Comparison of ENCODE assay signal across 8 cellular contexts in the genomic region with DNA sequence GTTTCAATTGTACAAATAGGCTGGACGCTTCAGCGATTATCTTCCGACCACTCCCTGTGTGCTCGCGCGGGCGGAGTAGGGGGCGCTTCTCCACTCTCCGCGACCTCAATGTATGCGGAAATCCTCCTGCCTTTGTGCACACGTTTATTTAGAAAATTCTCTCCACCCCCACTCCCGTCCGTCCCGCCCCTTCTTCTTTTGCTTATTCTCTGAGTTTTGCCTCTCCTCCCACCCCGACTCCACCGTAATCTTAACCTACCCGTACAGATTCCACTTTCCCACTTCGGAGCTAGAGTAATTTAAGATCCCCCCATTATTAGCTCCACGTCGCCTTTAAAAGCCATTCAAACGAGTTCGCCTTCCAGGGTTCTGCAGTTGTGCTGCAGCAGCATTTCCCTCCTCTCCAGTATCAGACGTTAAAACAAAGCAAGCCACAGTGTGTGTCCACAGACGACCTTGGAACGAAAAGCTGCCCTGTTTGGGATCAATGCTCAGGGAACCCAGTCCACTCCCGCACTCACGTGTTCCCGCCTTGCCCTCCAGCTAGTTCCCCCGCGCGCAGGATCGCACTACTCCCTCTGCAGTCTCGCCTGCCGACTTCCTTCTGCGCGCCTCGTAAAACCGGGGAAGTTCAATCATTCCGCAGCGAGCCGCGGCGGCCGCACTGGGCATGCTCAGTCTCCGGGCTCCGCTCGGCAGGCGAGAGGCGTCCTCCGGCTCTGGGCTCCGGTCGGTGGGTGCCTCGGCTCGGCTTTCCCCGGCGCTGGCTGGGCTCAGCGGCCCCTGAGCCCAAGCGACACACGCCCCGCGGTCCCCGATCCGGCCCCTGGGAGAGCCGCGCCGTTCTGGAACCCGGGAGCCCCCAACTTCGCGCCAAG. TPM values are rescaled to one million over a fixed set of nuclear protein-coding genes. Genes with fewer than 3 reads are reported as not detected.
DNase-seq lines count a peak whose midpoint lies in the region; ATAC-seq and FAIRE-seq lines count a peak whose summit lies in the region.

Gene ANO6 (plus strand): TSS at position 677 of the 878 bp plus-strand sequence. CDS start 227 bp downstream, outside the sequence.

- no peaks in the 10 kb centered on the region for H3K27me3 ChIP-seq in BLaER1 treated with 17β-estradiol and CSF1 and Interleukin-3, amounts not matched to agents 10 nM and 100 nM

- peak within 1 kb of the TSS; percentile 82 to 95 (median 92) for H3K4me2 ChIP-seq in BLaER1 treated with 17β-estradiol and CSF1 and Interleukin-3, amounts not matched to agents 10 nM and 100 nM

- H3K9ac ChIP-seq in BLaER1 treated with 17β-estradiol and CSF1 and Interleukin-3, amounts not matched to agents 10 nM and 100 nM, result peak within 1 kb of the TSS; percentile 87 to 96 (median 91)

- peak; percentile 65 for ATAC-seq in HG03442 (IDR thresholded peaks at IDR 0.05; ENCODE audit: unreplicated experiment)
- ATAC-seq in left colon, result peak; percentile 96

- H3K4me3 ChIP-seq in BLaER1 treated with 17β-estradiol and CSF1 and Interleukin-3, amounts not matched to agents 10 nM and 100 nM, result peak within 1 kb of the TSS; percentile 76 to 98 (median 94)

- no peaks in the 10 kb centered on the region for H3K9me3 ChIP-seq in BLaER1 treated with 17β-estradiol and CSF1 and Interleukin-3, amounts not matched to agents 10 nM and 100 nM (replicated peaks in 1 of 11)

- DNase-seq in GM19239 (ENCODE audit: insufficient read length, low spot score) (peak; percentile 44), NCI-H524 (lab: John Stamatoyannopoulos, UW) (peak; percentile 78 to 82), left colon (peak; percentile 90 to 92)
- DNase-seq in activated CD4-positive, alpha-beta T cell treated with anti-CD3 and anti-CD28 coated beads for 4 hours, result peak; percentile 74 to 75
- DNase-seq in stimulated activated CD4-positive, alpha-beta T cell treated with anti-CD3 and anti-CD28 coated beads, Interleukin-2, amount 100 ng/mL, for 24 hours, result peak; percentile 84 to 86

- peaks cover 0 to 3% (median 0%) of the 10 kb centered on the region in 11 experiments; a peak in 1 of 22 replicates for H3K36me3 ChIP-seq in BLaER1 treated with 17β-estradiol and CSF1 and Interleukin-3, amounts not matched to agents 10 nM and 100 nM

- peaks cover 27 to 40% (median 35%) of the 10 kb centered on the region in 11 experiments; a peak in 20 of 22 replicates for H4K20me1 ChIP-seq in BLaER1 treated with 17β-estradiol and CSF1 and Interleukin-3, amounts not matched to agents 10 nM and 100 nM

- H3K27ac ChIP-seq in BLaER1 treated with 17β-estradiol and CSF1 and Interleukin-3, amounts not matched to agents 10 nM and 100 nM, result peak within 1 kb of the TSS; percentile 71 to 92 (median 88)
- H3K27ac ChIP-seq in cingulate gyrus (ENCODE audit: low read depth, low read length), result peak within 1 kb of the TSS; percentile 62

- intact Hi-C loops in left colon (cut with DNase I, micrococcal nuclease), result no loop called here

- peak; percentile 97 for FAIRE-seq in GM19239 (lab: Jason Lieb, UNC)

- peaks cover 32 to 50% (median 44%) of the 10 kb centered on the region in 10 experiments for H3K4me1 ChIP-seq in BLaER1 treated with 17β-estradiol and CSF1 and Interleukin-3, amounts not matched to agents 10 nM and 100 nM

RNA-seq across cellular contexts. Expression of gene ANO6, which starts in this region (rescaled TPM):
- 10 to 100 TPM; 10.3 to 15.4 TPM for total RNA-seq in left colon

Comparison
In these comparisons a context has a peak if more than half of its experiments do, and no peak if none do; other contexts are left out.
1. Peak in every context shown above with its lines: DNase-seq, ATAC-seq, H3K4me3 ChIP-seq and H3K27ac ChIP-seq.